20 cellular contexts compared by ENCODE assay signal in the genomic region with DNA sequence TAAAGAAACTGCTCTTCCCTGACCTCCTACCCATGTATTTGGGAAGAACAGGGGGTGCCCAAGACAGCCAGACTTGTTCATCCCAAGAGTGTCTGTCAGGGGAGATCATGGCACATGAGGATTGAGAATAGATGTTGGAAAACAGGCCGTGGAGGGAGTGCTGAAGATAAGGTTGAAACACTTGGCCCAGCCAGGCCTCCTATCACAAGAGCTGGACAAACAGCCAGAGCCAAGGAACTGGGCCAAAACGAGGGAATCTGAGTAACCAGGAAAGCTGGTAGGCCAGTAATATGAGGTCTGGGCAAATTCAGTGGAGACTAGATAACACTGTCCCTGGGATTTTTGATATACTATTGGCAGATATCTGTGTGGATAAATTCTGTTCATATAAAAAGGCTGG.
A peak's percentile ranks its signal among the peaks of the same experiment; 100 is the strongest.
DNase-seq lines count a peak whose midpoint lies in the region; ATAC-seq and TF ChIP-seq lines count a peak whose summit lies in the region.
"Had no signal": no experiment of that assay in that cellular context is flagged by ENCODE, and none has a peak within 500 bp of the region (broad histone marks: within the 10 kb centered on the region; RNA-seq: fewer than 3 reads in every experiment).

No MANE protein-coding gene starts in this region.

- H3K4me3 ChIP-seq in body of pancreas = no peak overlapping the region
- no peak overlapping the region for H3K4me3 ChIP-seq in tibial nerve
- H3K4me3 ChIP-seq: coronary artery, MG63, prostate gland had no signal

- no peak overlapping the region for H3K27ac ChIP-seq in body of pancreas
- H3K27ac ChIP-seq in tibial nerve = peak overlapping the region in 3 of 4 donors; percentile 15 to 75 (median 66)
- H3K27ac ChIP-seq: prostate gland had no signal

- TF ChIP-seq POLR2A in body of pancreas (IDR thresholded peaks at IDR 0.05) (no peak), tibial nerve (IDR thresholded peaks at IDR 0.05) (no peak)

- no peak for ATAC-seq in body of pancreas
- peak; percentile 63 to 78 for ATAC-seq in left cardiac atrium
- ATAC-seq in HG02798 (IDR thresholded peaks at IDR 0.05; ENCODE audit: poor library complexity, unreplicated experiment) = no peak
- ATAC-seq: activated naive CD4-positive, alpha-beta T cell treated with anti-CD3 and anti-CD28 coated beads, Interleukin-2, amount 50 U/mL, for 72 hours; foreskin keratinocyte had no signal

- DNase-seq in body of pancreas = peak in 3 of 4 donors; percentile 22 to 55 (median 50)
- DNase-seq in left cardiac atrium = peak; percentile 57
- DNase-seq in posterior vena cava (ENCODE audit: low spot score) = peak; percentile 85
- DNase-seq in tibial nerve (ENCODE audit: low spot score in 2 of 2) = no peak
- DNase-seq in NCI-H2029 treated with DMSO at 0.1 percent for 48 hours (lab: John Stamatoyannopoulos, UW) = no peak
- no peak for DNase-seq in activated CD8-positive, alpha-beta memory T cell treated with anti-CD3 and anti-CD28 coated beads, Interleukin-2, amount 50 U/mL, for 4 hours
- DNase-seq: CD4-positive, alpha-beta T cell; DMS53; foreskin keratinocyte; GF-D8; mesendoderm; MG63; NCI-H1436; NCI-H526; RPMI8226; stimulated activated CD4-positive, alpha-beta T cell treated with anti-CD3 and anti-CD28 coated beads, Interleukin-12 subunit alpha, Interleukin-12 subunit beta, amount 100 ng/mL, for 4 hours had no signal

- peaks cover 4% of the 10 kb centered on the region for H3K4me1 ChIP-seq in body of pancreas
- peaks cover 0 to 23% (median 3%) of the 10 kb centered on the region in 4 donors for H3K4me1 ChIP-seq in tibial nerve
- H3K4me1 ChIP-seq: prostate gland had no signal

- TF ChIP-seq CTCF in body of pancreas (IDR thresholded peaks at IDR 0.05) (no peak), tibial nerve (IDR thresholded peaks at IDR 0.05) (no peak)

- H3K27me3 ChIP-seq in body of pancreas (no peaks in the 10 kb centered on the region), tibial nerve (no peaks in the 10 kb centered on the region)
- H3K27me3 ChIP-seq: foreskin keratinocyte, MG63 had no signal

- H3K36me3 ChIP-seq in body of pancreas (replicated peaks in 1 of 2; ENCODE audit: insufficient read depth in 1 of 2, low read depth in 2 of 2) = no peaks in the 10 kb centered on the region
- H3K36me3 ChIP-seq in tibial nerve = no peaks in the 10 kb centered on the region
- H3K36me3 ChIP-seq: MG63, prostate gland had no signal

- intact Hi-C loops in body of pancreas (cut with DNase I) = no loop called here
- intact Hi-C loops in left cardiac atrium (cut with DNase I) = no loop called here
- intact Hi-C loops in posterior vena cava (cut with DNase I) = no loop called here

- no peak for TF ChIP-seq EP300 in tibial nerve (IDR thresholded peaks at IDR 0.05)

- 13 to 14% methylated on average over 2 of the region's 2 CpGs for WGBS in body of pancreas, 2 donors
- 63 to 69% methylated on average over 2 of the region's 2 CpGs for WGBS in tibial nerve, 2 donors

- H3K9me3 ChIP-seq in body of pancreas (no peaks in the 10 kb centered on the region), tibial nerve (no peaks in the 10 kb centered on the region)
- H3K9me3 ChIP-seq: MG63, prostate gland had no signal

Comparison
In these comparisons a context has a peak if more than half of its experiments do, and no peak if none do; other contexts are left out.
1. ATAC-seq: peak in left cardiac atrium (2 of 2); none in body of pancreas (single experiment) and HG02798 (single experiment).
2. DNase-seq: peak in body of pancreas (3 of 4), left cardiac atrium (single experiment) and posterior vena cava (single experiment); none in tibial nerve (0 of 2), NCI-H2029 treated with DMSO at 0.1 percent for 48 hours (single experiment) and activated CD8-positive, alpha-beta memory T cell treated with anti-CD3 and anti-CD28 coated beads, Interleukin-2, amount 50 U/mL, for 4 hours (single experiment).
3. H3K27ac ChIP-seq: peak in tibial nerve (3 of 4); none in body of pancreas (0 of 4).